In the genomic region with DNA sequence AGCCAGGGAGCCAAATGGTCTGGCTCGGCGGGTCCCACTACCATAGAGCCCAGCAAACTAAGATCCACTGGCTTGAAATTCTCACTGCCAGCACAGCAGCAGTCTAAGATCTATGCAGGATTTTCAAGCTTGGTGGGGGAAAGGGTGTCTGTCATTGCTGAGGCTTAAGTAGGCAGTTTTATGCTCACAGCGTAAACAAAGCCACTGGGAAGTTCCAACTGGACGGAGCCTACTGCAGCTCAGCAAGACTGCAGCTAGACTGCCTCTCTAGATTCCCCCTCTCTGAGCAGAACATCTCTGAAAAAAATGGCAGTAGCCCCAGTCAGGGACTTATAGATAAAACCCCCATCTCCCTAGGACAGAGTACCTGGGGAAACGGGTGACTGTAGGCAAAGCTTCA, we compare ENCODE assay signal across 35 cellular contexts.
"Had no signal": no experiment of that assay in that cellular context is flagged by ENCODE, and none has a peak within 500 bp of the region (broad histone marks: within the 10 kb centered on the region; RNA-seq: fewer than 3 reads in every experiment).

No MANE protein-coding gene starts in this region.

- H3K36me3 Mint-ChIP-seq: activated CD8-positive, alpha-beta memory T cell treated with anti-CD3 and anti-CD28 coated beads, Interleukin-2, amount 10 ng/mL, durations not matched to agents 7 days and 5 days; activated naive CD8-positive, alpha-beta T cell treated with anti-CD3 and anti-CD28 coated beads for 36 hours had no signal

- H3K27ac Mint-ChIP-seq: activated B cell treated with CpG ODN at 0.5 μM for 24 hours; activated CD4-positive, alpha-beta memory T cell treated with anti-CD3 and anti-CD28 coated beads, Interleukin-2, amount 10 ng/mL, durations not matched to agents 7 days and 5 days; activated CD8-positive, alpha-beta memory T cell treated with anti-CD3 and anti-CD28 coated beads, Interleukin-2, amount 10 ng/mL, durations not matched to agents 7 days and 5 days; activated naive CD8-positive, alpha-beta T cell treated with anti-CD3 and anti-CD28 coated beads for 36 hours; activated T-helper 17 cell treated with anti-CD3 and anti-CD28 coated beads, Interleukin-2, amount 50 U/mL, for 72 hours had no signal

- H3K27me3 Mint-ChIP-seq: activated B cell treated with CpG ODN at 0.5 μM for 24 hours; activated CD4-positive, alpha-beta memory T cell treated with anti-CD3 and anti-CD28 coated beads, Interleukin-2, amount 10 ng/mL, durations not matched to agents 7 days and 5 days; activated CD8-positive, alpha-beta memory T cell treated with anti-CD3 and anti-CD28 coated beads, Interleukin-2, amount 10 ng/mL, durations not matched to agents 7 days and 5 days; activated naive CD8-positive, alpha-beta T cell treated with anti-CD3 and anti-CD28 coated beads for 36 hours had no signal

- H3K4me1 Mint-ChIP-seq: activated B cell treated with CpG ODN at 0.5 μM for 24 hours; activated CD4-positive, alpha-beta memory T cell treated with anti-CD3 and anti-CD28 coated beads, Interleukin-2, amount 10 ng/mL, durations not matched to agents 7 days and 5 days; activated CD8-positive, alpha-beta memory T cell treated with anti-CD3 and anti-CD28 coated beads, Interleukin-2, amount 10 ng/mL, durations not matched to agents 7 days and 5 days; activated naive CD8-positive, alpha-beta T cell treated with anti-CD3 and anti-CD28 coated beads for 36 hours; activated T-helper 17 cell treated with anti-CD3 and anti-CD28 coated beads, Interleukin-2, amount 50 U/mL, for 72 hours had no signal

- H2AFZ ChIP-seq: PC-9 had no signal

- H3K9me3 ChIP-seq: MG63 had no signal

- DNase-seq: activated B cell treated with CpG ODN at 0.5 μM for 24 hours; activated CD4-positive, alpha-beta memory T cell treated with anti-CD3 and anti-CD28 coated beads, Interleukin-2, amount 10 ng/mL, durations not matched to agents 7 days and 5 days; activated CD4-positive, alpha-beta T cell treated with anti-CD3 and anti-CD28 coated beads for 48 hours; activated CD4-positive, CD25-positive, alpha-beta regulatory T cell treated with anti-CD3 and anti-CD28 coated beads, Interleukin-2, amount 50 U/mL, for 72 hours; activated CD8-positive, alpha-beta memory T cell treated with anti-CD3 and anti-CD28 coated beads for 24 hours; activated CD8-positive, alpha-beta memory T cell treated with anti-CD3 and anti-CD28 coated beads, Interleukin-2, amount 10 ng/mL, durations not matched to agents 7 days and 5 days; activated CD8-positive, alpha-beta memory T cell treated with anti-CD3 and anti-CD28 coated beads, Interleukin-2, amount 50 U/mL, for 48 hours; activated effector memory CD4-positive, alpha-beta T cell treated with anti-CD3 and anti-CD28 coated beads, Interleukin-2, amount 50 U/mL, for 16 hours; activated naive CD4-positive, alpha-beta T cell; activated naive CD4-positive, alpha-beta T cell treated with anti-CD3 and anti-CD28 coated beads, Interleukin-2, amount 50 U/mL, for 16 hours; activated naive CD8-positive, alpha-beta T cell treated with anti-CD3 and anti-CD28 coated beads for 36 hours; activated T-cell treated with anti-CD3 and anti-CD28 coated beads, Interleukin-2, amount 50 U/mL, for 48 hours; amniotic stem cell; aorta; brain microvascular endothelial cell; central memory CD4-positive, alpha-beta T cell; Kasumi-1; KG1; MG63; NCI-H1048; NCI-H1105 treated with DMSO at 0.1 percent for 48 hours; NCI-H1436; NCI-H1694; NCI-H1930; NCI-H2081 treated with DMSO at 0.1 percent for 48 hours; NCI-H345; NCI-H526 treated with DMSO at 0.1 percent for 48 hours; NCI-H774; PC-9; SW 1271; T-helper 1 cell; T-helper 2 cell; T-helper 9 cell had no signal

- H3K9me3 Mint-ChIP-seq: activated B cell treated with CpG ODN at 0.5 μM for 24 hours had no signal

- H3K27ac ChIP-seq: brain microvascular endothelial cell, PC-9, RWPE1 had no signal

- H3K4me2 ChIP-seq: PC-9 had no signal

- H3K27me3 ChIP-seq: brain microvascular endothelial cell, MG63 had no signal

- H3K4me3 ChIP-seq: MG63, PC-9 had no signal

- H3K36me3 ChIP-seq: brain microvascular endothelial cell, MG63 had no signal

- H3K4me3 Mint-ChIP-seq: activated B cell treated with CpG ODN at 0.5 μM for 24 hours; activated CD4-positive, alpha-beta memory T cell treated with anti-CD3 and anti-CD28 coated beads, Interleukin-2, amount 10 ng/mL, durations not matched to agents 7 days and 5 days; activated CD8-positive, alpha-beta memory T cell treated with anti-CD3 and anti-CD28 coated beads, Interleukin-2, amount 10 ng/mL, durations not matched to agents 7 days and 5 days; activated naive CD8-positive, alpha-beta T cell treated with anti-CD3 and anti-CD28 coated beads for 36 hours; activated T-helper 17 cell treated with anti-CD3 and anti-CD28 coated beads, Interleukin-2, amount 50 U/mL, for 72 hours had no signal
